In genomic region chr3:141397996-141398395, GRCh38 we compare ENCODE assay signal across 21 cellular contexts. TPM values are rescaled to one million over a fixed set of nuclear protein-coding genes. Genes with fewer than 3 reads are reported as not detected.
A peak's percentile ranks its signal among the peaks of the same experiment; 100 is the strongest.
DNase-seq lines count a peak whose midpoint lies in the region; FAIRE-seq and TF ChIP-seq lines count a peak whose summit lies in the region.
"Had no signal": no experiment of that assay in that cellular context is flagged by ENCODE, and none has a peak within 500 bp of the region (broad histone marks: within the 10 kb centered on the region; RNA-seq: fewer than 3 reads in every experiment).

No MANE protein-coding gene starts in this region.

- H3F3A ChIP-seq in PC-9 (ENCODE audit: insufficient read depth, low read depth), result peaks cover 7% of the 10 kb centered on the region

- H3K4me2 ChIP-seq in KMS-11 (peak overlapping the region; percentile 36), PC-9 (no peak overlapping the region)
- H3K4me2 ChIP-seq: BLaER1 treated with 17β-estradiol and CSF1 and Interleukin-3, amounts not matched to agents 10 nM and 100 nM; GM23338 had no signal

- H3K79me2 ChIP-seq in ACC112 (ENCODE audit: control insufficient read depth, insufficient read depth, low read length, unreplicated experiment) (peaks cover 37% of the 10 kb centered on the region), KMS-11 (ENCODE audit: insufficient read depth, low read depth) (peaks cover 95% of the 10 kb centered on the region), PC-9 (ENCODE audit: low read depth) (no peaks in the 10 kb centered on the region)

- TF ChIP-seq CTCF in KMS-11 (conservative IDR thresholded peaks at IDR 0.05; ENCODE audit: low read depth, low read length), result no peak
- no peak for TF ChIP-seq CTCF in PC-9 (conservative IDR thresholded peaks at IDR 0.05)

- H2AFZ ChIP-seq in ACC112 (ENCODE audit: low read length, unreplicated experiment) (no peak overlapping the region), KMS-11 (ENCODE audit: low read depth) (no peak overlapping the region), PC-9 (no peak overlapping the region)
- H2AFZ ChIP-seq: GM23338 had no signal

- no peaks in the 10 kb centered on the region for H3K9me2 ChIP-seq in PC-9 (ENCODE audit: insufficient read depth)

- no peak overlapping the region for H3K4me3 ChIP-seq in ACC112 (ENCODE audit: low read depth, low read length)
- H3K4me3 ChIP-seq in KMS-11 (IDR thresholded peaks at IDR 0.05; ENCODE audit: insufficient read depth, low read depth, low read length), result no peak overlapping the region
- no peak overlapping the region for H3K4me3 ChIP-seq in SK-N-MC
- H3K4me3 ChIP-seq in PC-9, result no peak overlapping the region
- H3K4me3 ChIP-seq: BLaER1 treated with 17β-estradiol and CSF1 and Interleukin-3, amounts not matched to agents 10 nM and 100 nM; GM23338 had no signal

- H3K36me3 ChIP-seq in ACC112 (ENCODE audit: insufficient read depth, low read length) (peaks cover 45% of the 10 kb centered on the region), KMS-11 (ENCODE audit: insufficient read depth) (peaks cover 65% of the 10 kb centered on the region), SK-N-MC (ENCODE audit: insufficient read depth, low read length) (peaks cover 41% of the 10 kb centered on the region), PC-9 (ENCODE audit: low read depth) (no peaks in the 10 kb centered on the region)
- H3K36me3 ChIP-seq: BE2C had no signal

- no peak overlapping the region; the same call in 1 of the 2 replicates for H3K9ac ChIP-seq in KMS-11
- H3K9ac ChIP-seq in SK-N-MC (ENCODE audit: insufficient read length), result no peak overlapping the region
- H3K9ac ChIP-seq: BLaER1 treated with 17β-estradiol and CSF1 and Interleukin-3, amounts not matched to agents 10 nM and 100 nM had no signal

- CTCF ChIA-PET in PC-9 (lab: Charles Lee), result no interaction called here

- H3K9me3 ChIP-seq in SK-N-MC (ENCODE audit: low read depth, low read length) (peaks cover 26% of the 10 kb centered on the region), PC-9 (ENCODE audit: insufficient read depth, low read depth) (peaks cover 13% of the 10 kb centered on the region)
- H3K9me3 ChIP-seq: BE2C had no signal

- H3K27ac ChIP-seq in ACC112 (ENCODE audit: low read depth, low read length), result peak overlapping the region; percentile 96
- H3K27ac ChIP-seq in KMS-11, result peak overlapping the region; percentile 33
- H3K27ac ChIP-seq in SK-N-MC, result peak overlapping the region; percentile 48; the same call in 1 of the 2 replicates
- H3K27ac ChIP-seq in PC-9, result no peak overlapping the region
- H3K27ac ChIP-seq: 22Rv1; BLaER1 treated with 17β-estradiol and CSF1 and Interleukin-3, amounts not matched to agents 10 nM and 100 nM had no signal

- H3K27me3 ChIP-seq in ACC112 (ENCODE audit: insufficient read depth, low read length) (no peaks in the 10 kb centered on the region), KMS-11 (ENCODE audit: insufficient read depth, low read depth) (no peaks in the 10 kb centered on the region), PC-9 (ENCODE audit: insufficient read depth, low read depth) (0 out of 2 replicates have a peak, but pooled peaks cover 2% of the 10 kb centered on the region)
- H3K27me3 ChIP-seq: BE2C had no signal

- H3K4me1 ChIP-seq in ACC112 (ENCODE audit: control insufficient read depth, insufficient read depth, low read length, unreplicated experiment) (peaks cover 33% of the 10 kb centered on the region), KMS-11 (ENCODE audit: low read depth, poor library complexity, severe bottlenecking) (peaks cover 88% of the 10 kb centered on the region), PC-9 (replicated peaks; ENCODE audit: insufficient read depth) (peaks cover 9% of the 10 kb centered on the region)

- H4K20me1 ChIP-seq in KMS-11 (ENCODE audit: insufficient read depth) (0 out of 2 replicates have a peak, but pooled peaks cover 3% of the 10 kb centered on the region), PC-9 (ENCODE audit: insufficient read depth) (no peaks in the 10 kb centered on the region)
- H4K20me1 ChIP-seq: BLaER1 treated with 17β-estradiol and CSF1 and Interleukin-3, amounts not matched to agents 10 nM and 100 nM had no signal

- BruUV-seq in PC-9 (replicated peaks; lab: Mats Ljungman, UMichigan), result no TSS peak

- POLR2A ChIA-PET in PC-9 (lab: Charles Lee; ENCODE audit: unreplicated experiment), result no interaction called here

- FAIRE-seq in urothelium cell line (lab: Jason Lieb, UNC), result no peak
- FAIRE-seq: D721Med, GM19239 had no signal

- intact Hi-C loops in PC-9 (cut with micrococcal nuclease; ENCODE audit: unreplicated experiment), result no loop called here

- DNase-seq in SK-N-MC (ENCODE audit: low read depth, low spot score) (no peak), kidney tubule cell (ENCODE audit: low spot score) (no peak), PC-9 (no peak), urothelium cell line (ENCODE audit: low spot score) (no peak)
- DNase-seq: ACHN; AML-193; BE2C; CD4-positive, alpha-beta T cell; CD8-positive, alpha-beta memory T cell; DMS 273 treated with DMSO at 0.1 percent for 48 hours; DMS53; DMS79 treated with DMSO at 0.1 percent for 48 hours; GF-D8; H9 had no signal

RNA-seq across cellular contexts. Expression of gene ZBTB38, which starts 29.7 kb away (rescaled TPM):
- total RNA-seq in PC-9 (2021), result 18.5 and 21.8 TPM in 2 replicates
